ENCODE assay signal across 12 cellular contexts in the genomic region with DNA sequence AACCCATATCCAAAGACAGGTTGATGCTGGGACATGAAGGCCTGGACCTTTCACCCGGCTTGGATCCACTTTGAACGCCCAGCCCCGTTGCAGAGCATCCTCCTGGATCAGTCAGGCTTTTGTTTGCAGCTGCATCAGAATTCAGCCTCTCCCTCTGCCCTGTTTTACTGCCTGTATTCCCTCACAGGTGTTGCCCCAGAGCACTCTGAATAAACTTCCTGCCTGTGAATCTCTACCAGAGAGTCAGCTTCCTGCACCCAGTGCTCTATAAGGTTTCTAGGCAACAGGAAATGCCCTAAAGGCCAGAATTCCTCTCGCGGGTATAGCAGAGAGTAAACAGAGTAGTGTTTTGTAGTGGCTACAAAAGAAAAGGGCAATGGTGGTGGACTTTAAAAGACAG. TPM values are rescaled to one million over a fixed set of nuclear protein-coding genes. Genes with fewer than 3 reads are reported as not detected.
DNase-seq lines count a peak whose midpoint lies in the region; ATAC-seq and TF ChIP-seq lines count a peak whose summit lies in the region.
"Had no signal": no experiment of that assay in that cellular context is flagged by ENCODE, and none has a peak within 500 bp of the region (broad histone marks: within the 10 kb centered on the region; RNA-seq: fewer than 3 reads in every experiment).

No MANE protein-coding gene starts in this region.

- no peak for TF ChIP-seq EP300 in transverse colon (IDR thresholded peaks at IDR 0.05; ENCODE audit: low read depth)

- peaks cover 0 to 43% (median 18%) of the 10 kb centered on the region in 4 donors for H3K4me1 ChIP-seq in transverse colon

- H3K9me3 ChIP-seq in transverse colon: no peaks in the 10 kb centered on the region
- H3K9me3 ChIP-seq: right atrium auricular region had no signal

- H3K27ac Mint-ChIP-seq in activated T-cell treated with anti-CD3 and anti-CD28 coated beads, Interleukin-2, amount 50 U/mL, for 72 hours: no peak overlapping the region
- H3K27ac Mint-ChIP-seq: dendritic cell treated with granulocyte-macrophage colony-stimulating factor and Interleukin-4, amounts not matched to agents 40 ng/mL and 50 ng/mL, for 4 days had no signal

- H3K27ac ChIP-seq in transverse colon: peak overlapping the region; percentile 49 to 73 (median 70)
- H3K27ac ChIP-seq: 22Rv1, right atrium auricular region had no signal

- intact Hi-C loops in transverse colon (cut with DNase I; ENCODE audit: low total_unique reads): no loop called here

- no peak for ATAC-seq in activated T-cell treated with anti-CD3 and anti-CD28 coated beads, Interleukin-2, amount 50 U/mL, for 72 hours (replicated peaks in 1 of 2)

- WGBS in transverse colon (ENCODE audit: low coverage in 1 of 2), 2 donors: 18% methylated on average over 5 of the region's 5 CpGs; no CpG with 5 or more reads in 1 of the 2 donors

- no peak overlapping the region for H3K4me3 Mint-ChIP-seq in activated T-cell treated with anti-CD3 and anti-CD28 coated beads, Interleukin-2, amount 50 U/mL, for 72 hours
- H3K4me3 Mint-ChIP-seq: dendritic cell treated with granulocyte-macrophage colony-stimulating factor and Interleukin-4, amounts not matched to agents 40 ng/mL and 50 ng/mL, for 4 days had no signal

- no peak for TF ChIP-seq POLR2A in transverse colon (IDR thresholded peaks at IDR 0.05)

- H3K36me3 Mint-ChIP-seq in activated T-cell treated with anti-CD3 and anti-CD28 coated beads, Interleukin-2, amount 50 U/mL, for 72 hours (ENCODE audit: insufficient read depth in 2 of 2): no peaks in the 10 kb centered on the region

- TF ChIP-seq CTCF in epithelial cell of esophagus (IDR thresholded peaks at IDR 0.05; ENCODE audit: insufficient read depth, low read depth, low read length, missing control alignments) (no peak), transverse colon (IDR thresholded peaks at IDR 0.05) (no peak)

- H3K27me3 Mint-ChIP-seq in activated T-cell treated with anti-CD3 and anti-CD28 coated beads, Interleukin-2, amount 50 U/mL, for 72 hours (ENCODE audit: low read depth): no peaks in the 10 kb centered on the region
- H3K27me3 Mint-ChIP-seq: dendritic cell treated with granulocyte-macrophage colony-stimulating factor and Interleukin-4, amounts not matched to agents 40 ng/mL and 50 ng/mL, for 4 days had no signal

- H3K4me1 Mint-ChIP-seq in activated T-cell treated with anti-CD3 and anti-CD28 coated beads, Interleukin-2, amount 50 U/mL, for 72 hours (ENCODE audit: low read depth): no peaks in the 10 kb centered on the region

- no peaks in the 10 kb centered on the region for H3K27me3 ChIP-seq in transverse colon
- H3K27me3 ChIP-seq: right atrium auricular region had no signal

- in situ Hi-C loops in transverse colon (cut with MboI; ENCODE audit: low pct_ligation_motif_present in 1 of 4, low pct_unique_long_range_greater_than_20kb in 1 of 4, low sequenced_read_pairs in 3 of 4): loop anchor here (25.0 kb wide), 2 partner anchors 552 to 977 kb away; no protein-coding TSS in a partner anchor

- H3K36me3 ChIP-seq in transverse colon: no peaks in the 10 kb centered on the region
- H3K36me3 ChIP-seq: right atrium auricular region had no signal

- peak; percentile 16 for DNase-seq in NCI-H2107 treated with DMSO at 0.1 percent for 48 hours (lab: John Stamatoyannopoulos, UW; ENCODE audit: unreplicated experiment)
- DNase-seq in NCI-H2107 (lab: John Stamatoyannopoulos, UW): no peak
- DNase-seq in NCI-H226: peak; percentile 84
- peak; percentile 92 for DNase-seq in epithelial cell of esophagus (ENCODE audit: low read depth)
- DNase-seq in transverse colon: peak; percentile 68
- DNase-seq in DMS 273 treated with DMSO at 0.1 percent for 48 hours (lab: John Stamatoyannopoulos, UW): no peak
- DNase-seq in activated T-cell treated with anti-CD3 and anti-CD28 coated beads, Interleukin-2, amount 50 U/mL, for 72 hours: no peak
- no peak for DNase-seq in NK-92 treated with Interleukin-12 subunit alpha and Interleukin-12 subunit beta, amount 100 ng/mL, for 24 hours (lab: John Stamatoyannopoulos, UW)
- DNase-seq: activated T-cell treated with anti-CD3 and anti-CD28 coated beads, Interleukin-2, amount 50 U/mL, for 48 hours had no signal

- no peak overlapping the region for H3K4me3 ChIP-seq in epithelial cell of esophagus (ENCODE audit: low read length)
- no peak overlapping the region for H3K4me3 ChIP-seq in transverse colon
- H3K4me3 ChIP-seq: right atrium auricular region had no signal

- no peaks in the 10 kb centered on the region for H3K9me3 Mint-ChIP-seq in activated T-cell treated with anti-CD3 and anti-CD28 coated beads, Interleukin-2, amount 50 U/mL, for 72 hours
- H3K9me3 Mint-ChIP-seq: dendritic cell treated with granulocyte-macrophage colony-stimulating factor and Interleukin-4, amounts not matched to agents 40 ng/mL and 50 ng/mL, for 4 days had no signal

RNA-seq across cellular contexts. Expression of a gene that starts 25.5 kb away (rescaled TPM):
- 1 to 10 TPM in 2 of 4 donors, under 1 TPM in 2; 0.20 to 7.5 (median 2.5) TPM for total RNA-seq in transverse colon
- total RNA-seq in activated T-cell treated with anti-CD3 and anti-CD28 coated beads, Interleukin-2, amount 50 U/mL, for 72 hours: not detected

Comparison
In these comparisons a context has a peak if more than half of its experiments do, and no peak if none do; other contexts are left out.
1. DNase-seq: peak in NCI-H2107 treated with DMSO at 0.1 percent for 48 hours (single experiment), NCI-H226 (single experiment), epithelial cell of esophagus (single experiment) and transverse colon (single experiment); none in NCI-H2107 (single experiment), DMS 273 treated with DMSO at 0.1 percent for 48 hours (single experiment), activated T-cell treated with anti-CD3 and anti-CD28 coated beads, Interleukin-2, amount 50 U/mL, for 72 hours (0 of 2) and NK-92 treated with Interleukin-12 subunit alpha and Interleukin-12 subunit beta, amount 100 ng/mL, for 24 hours (single experiment).